Comparison of ENCODE assay signal across 21 cellular contexts in the genomic region with DNA sequence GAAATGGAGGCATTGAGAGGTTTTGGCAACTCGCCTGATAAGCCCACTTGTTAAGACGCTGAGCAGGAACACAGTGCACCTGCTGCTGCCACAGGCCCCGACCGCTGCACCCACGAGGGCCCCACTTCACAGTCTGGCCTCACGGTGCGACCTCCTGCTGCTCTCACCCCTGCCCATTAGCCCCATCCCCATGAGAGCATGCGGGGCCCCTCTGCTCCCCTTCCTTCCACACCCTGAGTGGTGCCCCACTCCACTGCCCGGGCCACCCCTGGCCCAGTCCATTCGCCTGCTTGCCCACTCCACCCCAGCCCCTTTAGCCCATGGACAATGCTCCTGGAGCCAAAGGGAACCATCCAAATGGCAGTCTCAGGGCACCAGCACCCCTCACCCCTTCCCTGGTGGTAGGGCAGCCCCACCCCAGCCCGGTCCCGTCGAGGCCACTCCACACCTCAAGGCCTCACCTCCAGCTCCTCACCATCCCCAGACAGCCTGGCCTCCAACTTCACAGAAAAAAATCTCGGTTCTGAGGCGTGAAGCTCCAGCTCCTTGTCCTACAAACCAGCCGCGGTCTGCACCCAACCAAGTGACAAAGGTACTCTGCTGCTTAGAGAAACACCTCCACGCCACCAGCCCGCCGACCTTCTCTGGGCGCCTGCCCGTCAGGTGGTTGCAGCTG. TPM values are rescaled to one million over a fixed set of nuclear protein-coding genes. Genes with fewer than 3 reads are reported as not detected.
DNase-seq lines count a peak whose midpoint lies in the region; ATAC-seq and FAIRE-seq lines count a peak whose summit lies in the region.
"Had no signal": no experiment of that assay in that cellular context is flagged by ENCODE, and none has a peak within 500 bp of the region (broad histone marks: within the 10 kb centered on the region; RNA-seq: fewer than 3 reads in every experiment).

No MANE protein-coding gene starts in this region.

- peak in 1 of 2 donors; percentile 11 for ATAC-seq in natural killer cell treated with Interleukin-12 subunit alpha and Interleukin-12 subunit beta and Interleukin-15 and Interleukin-18, amount 100 ng/mL, for 72 hours

- H3K9ac ChIP-seq in BLaER1: no peak overlapping the region

- DNase-seq in NCI-H345 (lab: John Stamatoyannopoulos, UW) (peak; percentile 23), NCI-H345 treated with DMSO at 0.1 percent for 48 hours (lab: John Stamatoyannopoulos, UW; ENCODE audit: unreplicated experiment) (no peak), SKM-1 (lab: John Stamatoyannopoulos, UW; ENCODE audit: unreplicated experiment) (no peak), NCI-H748 treated with DMSO at 0.1 percent for 48 hours (lab: John Stamatoyannopoulos, UW) (no peak), HTR-8/SVneo (ENCODE audit: insufficient read length, low spot score) (no peak)
- DNase-seq in natural killer cell treated with Interleukin-12 subunit alpha and Interleukin-12 subunit beta and Interleukin-15 and Interleukin-18, amount 100 ng/mL, for 72 hours (ENCODE audit: low spot score): no peak
- DNase-seq: activated CD4-positive, alpha-beta T cell treated with anti-CD3 and anti-CD28 coated beads, Interleukin-2, amount 50 U/mL, for 1 hour; C1 segment of cervical spinal cord; DMS53; erythroblast; GOT3; NCI-H2171 had no signal

- no peak overlapping the region for H3K4me3 ChIP-seq in BLaER1
- H3K4me3 ChIP-seq: psoas muscle, upper lobe of left lung had no signal

- peaks cover 14% of the 10 kb centered on the region for H3K9me3 ChIP-seq in BLaER1
- H3K9me3 ChIP-seq: psoas muscle, upper lobe of left lung had no signal

- no peaks in the 10 kb centered on the region for H3K36me3 ChIP-seq in BLaER1
- H3K36me3 ChIP-seq: upper lobe of left lung had no signal

- peaks cover 4% of the 10 kb centered on the region for H3K9me3 Mint-ChIP-seq in natural killer cell treated with Interleukin-12 subunit alpha and Interleukin-12 subunit beta and Interleukin-15 and Interleukin-18, amount 100 ng/mL, for 72 hours

- no peaks in the 10 kb centered on the region for H3K27me3 ChIP-seq in BLaER1
- H3K27me3 ChIP-seq: upper lobe of left lung had no signal

- H4K20me1 ChIP-seq in BLaER1: no peaks in the 10 kb centered on the region

- peaks cover 41 to 42% of the 10 kb centered on the region in 2 donors for H3K4me1 Mint-ChIP-seq in natural killer cell treated with Interleukin-12 subunit alpha and Interleukin-12 subunit beta and Interleukin-15 and Interleukin-18, amount 100 ng/mL, for 72 hours (ENCODE audit: low read depth in 2 of 2)
- H3K4me1 Mint-ChIP-seq: IgD-negative memory B cell had no signal

- H3K4me3 Mint-ChIP-seq in natural killer cell treated with Interleukin-12 subunit alpha and Interleukin-12 subunit beta and Interleukin-15 and Interleukin-18, amount 100 ng/mL, for 72 hours: peak overlapping the region; percentile 28
- H3K4me3 Mint-ChIP-seq: IgD-negative memory B cell; nephron; stimulated activated effector memory CD8-positive, alpha-beta T cell treated with anti-CD3 and anti-CD28 coated beads, Interleukin-12 subunit alpha, Interleukin-12 subunit beta, amount 100 ng/mL, for 72 hours had no signal

- H3K4me1 ChIP-seq in BLaER1: peaks cover 62% of the 10 kb centered on the region
- H3K4me1 ChIP-seq: psoas muscle had no signal

- peaks cover 32 to 39% of the 10 kb centered on the region in 2 donors for H3K27me3 Mint-ChIP-seq in natural killer cell treated with Interleukin-12 subunit alpha and Interleukin-12 subunit beta and Interleukin-15 and Interleukin-18, amount 100 ng/mL, for 72 hours
- H3K27me3 Mint-ChIP-seq: IgD-negative memory B cell had no signal

- H3K4me2 ChIP-seq in BLaER1: peak overlapping the region; percentile 24

- H3K27ac ChIP-seq in BLaER1: no peak overlapping the region
- H3K27ac ChIP-seq in angular gyrus (ENCODE audit: low read depth, low read length): peak overlapping the region; percentile 97
- H3K27ac ChIP-seq: psoas muscle, upper lobe of left lung had no signal

- FAIRE-seq in HTR-8/SVneo (lab: Jason Lieb, UNC): no peak
- FAIRE-seq: A204.1 had no signal

- peak overlapping the region in 1 of 2 donors; percentile 50 for H3K27ac Mint-ChIP-seq in natural killer cell treated with Interleukin-12 subunit alpha and Interleukin-12 subunit beta and Interleukin-15 and Interleukin-18, amount 100 ng/mL, for 72 hours
- H3K27ac Mint-ChIP-seq: IgD-negative memory B cell had no signal

- H3K36me3 Mint-ChIP-seq in natural killer cell treated with Interleukin-12 subunit alpha and Interleukin-12 subunit beta and Interleukin-15 and Interleukin-18, amount 100 ng/mL, for 72 hours: peaks cover 14% of the 10 kb centered on the region
- H3K36me3 Mint-ChIP-seq: stimulated activated effector memory CD8-positive, alpha-beta T cell treated with anti-CD3 and anti-CD28 coated beads, Interleukin-12 subunit alpha, Interleukin-12 subunit beta, amount 100 ng/mL, for 72 hours had no signal

RNA-seq across cellular contexts. Expression of a gene that starts 6.7 kb away (rescaled TPM):
- total RNA-seq in natural killer cell treated with Interleukin-12 subunit alpha and Interleukin-12 subunit beta and Interleukin-15 and Interleukin-18, amount 100 ng/mL, for 72 hours: 1 to 10 TPM in 1 of 2 donors, under 1 TPM in 1; 0.26 to 5.5 TPM
- total RNA-seq: lung microvascular endothelial cell had no signal
